Comparison of ENCODE assay signal across 21 cellular contexts in the genomic region with DNA sequence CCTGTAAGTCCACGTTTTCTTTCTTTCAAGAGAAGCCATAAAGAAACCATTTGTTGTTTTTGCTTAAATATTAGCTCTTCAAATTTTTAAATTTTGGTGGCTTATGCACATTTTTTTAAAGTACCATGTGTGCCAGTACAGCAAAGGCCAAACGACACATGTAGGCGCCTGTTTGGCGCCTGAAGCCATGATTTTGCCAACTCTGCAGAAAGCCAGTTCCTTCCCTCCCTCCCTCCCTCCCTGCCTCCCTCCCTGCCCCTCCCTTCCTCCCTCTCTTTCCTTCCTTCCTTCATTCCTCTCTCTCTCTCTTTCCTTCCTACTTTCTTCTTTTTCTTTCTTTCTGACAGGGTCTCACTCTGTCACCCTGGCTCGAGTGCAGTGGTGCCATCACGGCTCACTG.
DNase-seq lines count a peak whose midpoint lies in the region; ATAC-seq and TF ChIP-seq lines count a peak whose summit lies in the region.
"Had no signal": no experiment of that assay in that cellular context is flagged by ENCODE, and none has a peak within 500 bp of the region (broad histone marks: within the 10 kb centered on the region; RNA-seq: fewer than 3 reads in every experiment).

No MANE protein-coding gene starts in this region.

- H3K27ac ChIP-seq in dorsolateral prefrontal cortex = peak overlapping the region in 35 of 59 donors; percentile 7 to 84 (median 60)
- H3K27ac ChIP-seq in psoas muscle = no peak overlapping the region
- H3K27ac ChIP-seq: GM23248, RWPE1 had no signal

- no peak for DNase-seq in HFFc6
- DNase-seq in dorsolateral prefrontal cortex = no peak
- DNase-seq in psoas muscle = no peak
- DNase-seq in NCI-H1092 treated with DMSO at 0.1 percent for 48 hours (lab: John Stamatoyannopoulos, UW) = no peak
- DNase-seq in medulla oblongata (ENCODE audit: extremely low spot score) = no peak
- DNase-seq: CD4-positive, alpha-beta T cell; COR-L47; DMS 273 treated with DMSO at 0.1 percent for 48 hours; DMS79 treated with DMSO at 0.1 percent for 48 hours; GM23248; Karpas-422; NCI-H1436; NCI-H1930; NCI-H510A; NCI-H748 treated with DMSO at 0.1 percent for 48 hours; SHP77 treated with DMSO at 0.1 percent for 48 hours; SK-N-SH had no signal

- H3K4me1 Mint-ChIP-seq in HFFc6 (ENCODE audit: low read depth) = peaks cover 68% of the 10 kb centered on the region; the same call in 1 of the 2 replicates

- H3K4me3 ChIP-seq in dorsolateral prefrontal cortex (no peak overlapping the region), psoas muscle (peak overlapping the region; percentile 43)
- H3K4me3 ChIP-seq: GM23248, HAP-1 had no signal

- H3K27me3 ChIP-seq in dorsolateral prefrontal cortex (no peaks in the 10 kb centered on the region), psoas muscle (ENCODE audit: insufficient read depth in 3 of 3, low read length in 2 of 3) (no peaks in the 10 kb centered on the region)

- intact Hi-C loops in dorsolateral prefrontal cortex (cut with DNase I) (no loop called here), psoas muscle (cut with DNase I) (no loop called here)

- TF ChIP-seq CTCF in HFFc6 (IDR thresholded peaks at IDR 0.05) = no peak
- no peak for TF ChIP-seq CTCF in dorsolateral prefrontal cortex (IDR thresholded peaks at IDR 0.05 in 54 of 56, conservative IDR thresholded peaks at IDR 0.05 in 2 of 56; ENCODE audit: low read depth in 1 of 56, partially characterized antibody in 56 of 56)
- TF ChIP-seq CTCF in psoas muscle (IDR thresholded peaks at IDR 0.05) = no peak

- 46 to 74% (median 55%) methylated on average over 6 of the region's 6 CpGs for WGBS in psoas muscle, 3 donors

- H3K4me3 Mint-ChIP-seq in HFFc6 = peak overlapping the region; percentile 58; the same call in 1 of the 2 replicates
- H3K4me3 Mint-ChIP-seq: CD4-positive, alpha-beta T cell had no signal

- H3K36me3 ChIP-seq in psoas muscle (ENCODE audit: insufficient read depth in 1 of 2, low read depth in 1 of 2) = no peaks in the 10 kb centered on the region
- H3K36me3 ChIP-seq: HAP-1 had no signal

- peaks cover 7% of the 10 kb centered on the region; the same call in 1 of the 2 replicates for H3K36me3 Mint-ChIP-seq in HFFc6 (ENCODE audit: low read depth)

- H3K27me3 Mint-ChIP-seq in HFFc6 (ENCODE audit: insufficient read depth) = peaks cover 7% of the 10 kb centered on the region; the same call in 1 of the 2 replicates

- no peaks in the 10 kb centered on the region for H3K9me3 Mint-ChIP-seq in HFFc6

- ATAC-seq in psoas muscle (peak in 1 of 4 donors; percentile 51), HG02840 (IDR thresholded peaks at IDR 0.05; ENCODE audit: low FRiP score, unreplicated experiment) (no peak), GM21723 (IDR thresholded peaks at IDR 0.05; ENCODE audit: unreplicated experiment) (no peak)

- peak overlapping the region; percentile 57; the same call in 1 of the 2 replicates for H3K27ac Mint-ChIP-seq in HFFc6
- H3K27ac Mint-ChIP-seq: CD4-positive, alpha-beta T cell had no signal

- no peaks in the 10 kb centered on the region for H3K9me3 ChIP-seq in psoas muscle
- H3K9me3 ChIP-seq: HAP-1, SK-N-SH had no signal

- H3K4me1 ChIP-seq in psoas muscle = peaks cover 31% of the 10 kb centered on the region
